13 cellular contexts compared by ENCODE assay signal in the genomic region with DNA sequence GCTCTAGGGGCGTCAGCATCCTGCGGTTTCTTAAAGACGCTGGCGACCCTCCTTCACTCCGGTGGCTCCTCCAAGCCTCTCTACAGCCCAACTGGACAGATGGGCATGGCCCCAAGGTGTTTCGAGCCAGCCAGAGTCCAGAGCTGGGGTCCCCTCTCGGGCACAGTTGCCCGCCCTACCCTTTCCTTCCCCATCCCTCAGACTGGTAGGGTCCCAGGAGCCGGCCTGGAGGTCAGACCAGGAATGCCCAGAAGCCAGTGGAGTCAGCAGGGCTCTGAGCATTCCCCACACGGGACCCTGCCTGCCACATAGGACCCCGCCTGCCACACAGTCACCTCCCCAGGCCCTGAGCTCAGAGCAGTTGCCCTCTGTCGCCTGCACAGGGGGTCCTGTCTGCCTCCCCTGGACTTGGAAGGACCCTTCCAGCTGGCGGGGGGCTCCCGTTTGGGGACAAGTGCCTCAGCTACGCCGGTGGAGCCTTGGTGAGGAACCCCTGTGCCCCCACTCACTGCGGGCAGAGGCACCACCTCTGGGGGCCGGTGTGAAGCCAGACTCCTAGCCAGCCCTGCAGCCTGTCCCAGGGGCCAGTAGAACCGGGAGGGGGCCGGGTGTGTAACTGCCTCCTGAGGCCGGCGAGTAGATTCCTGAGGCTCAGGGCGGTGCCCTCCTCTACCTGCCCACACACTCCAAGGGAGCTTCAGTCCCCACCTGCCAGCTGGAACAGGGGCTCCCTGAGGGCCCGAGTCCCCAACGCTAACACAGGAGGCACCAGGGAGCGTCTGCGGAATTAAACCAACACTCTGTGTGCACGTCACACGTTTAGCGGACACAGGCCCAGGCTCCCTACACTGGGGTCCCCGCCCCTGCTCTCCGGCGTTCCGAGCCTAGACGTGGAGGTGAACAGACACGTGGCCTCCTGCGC. TPM values are rescaled to one million over a fixed set of nuclear protein-coding genes. Genes with fewer than 3 reads are reported as not detected.
DNase-seq lines count a peak whose midpoint lies in the region; ATAC-seq, FAIRE-seq and TF ChIP-seq lines count a peak whose summit lies in the region.
"Had no signal": no experiment of that assay in that cellular context is flagged by ENCODE, and none has a peak within 500 bp of the region (broad histone marks: within the 10 kb centered on the region; RNA-seq: fewer than 3 reads in every experiment).

No MANE protein-coding gene starts in this region.

- peak overlapping the region; percentile 99 for H2BK20ac ChIP-seq in IMR-90 (ENCODE audit: low read depth, low read length)

- peak overlapping the region; percentile 90 for H3K14ac ChIP-seq in IMR-90 (replicated peaks; ENCODE audit: low read depth, low read length)

- H3K23ac ChIP-seq in IMR-90 (ENCODE audit: low read depth, low read length) = peak overlapping the region; percentile 88

- WGBS in IMR-90 (ENCODE audit: extremely low coverage in 2 of 2, insufficient read length in 1 of 2), 2 experiments = 79% methylated on average over 10 of the region's 37 CpGs; no CpG with 5 or more reads in 1 of the 2 experiments
- 68 to 80% methylated on average over 17 to 34 of the region's 37 CpGs for WGBS in upper lobe of left lung, 2 donors

- H3K9me3 ChIP-seq in IMR-90 (ENCODE audit: control insufficient read depth, insufficient read depth, low read length) = no peaks in the 10 kb centered on the region
- H3K9me3 ChIP-seq in astrocyte (ENCODE audit: insufficient read depth, low read depth, low read length) = no peaks in the 10 kb centered on the region
- peaks cover 0 to 3% of the 10 kb centered on the region in 2 donors for H3K9me3 ChIP-seq in left lung
- peaks cover 0 to 4% (median 0%) of the 10 kb centered on the region in 4 donors for H3K9me3 ChIP-seq in upper lobe of left lung
- H3K9me3 ChIP-seq: uterus had no signal

- no peak for FAIRE-seq in astrocyte (lab: Jason Lieb, UNC)

- H3K4me2 ChIP-seq in IMR-90 (ENCODE audit: low read depth, low read length) (no peak overlapping the region), astrocyte (ENCODE audit: low read length) (peak overlapping the region; percentile 73)

- DNase-seq in IMR-90 (no peak), astrocyte (ENCODE audit: low read depth) (no peak), left lung (peak; percentile 68 to 80), upper lobe of left lung (peak; percentile 55 to 71)
- DNase-seq in effector CD8-positive, alpha-beta T cell (lab: John Stamatoyannopoulos, UW) = no peak
- DNase-seq: activated T-cell treated with anti-CD3 and anti-CD28 coated beads for 4 hours, DMS153, KBM-7, NCI-H2081 treated with DMSO at 0.1 percent for 48 hours had no signal

- peaks cover 26% of the 10 kb centered on the region for H3K4me1 Mint-ChIP-seq in astrocyte (ENCODE audit: low read depth, unreplicated experiment)

- H4K5ac ChIP-seq in IMR-90 (ENCODE audit: low read depth, low read length) = peak overlapping the region; percentile 90

- H3K27ac ChIP-seq in IMR-90 (ENCODE audit: insufficient read depth, low read length) = peak overlapping the region; percentile 77
- peak overlapping the region; percentile 84 for H3K27ac ChIP-seq in astrocyte (ENCODE audit: low read depth, low read length)
- H3K27ac ChIP-seq in left lung = peak overlapping the region; percentile 64 to 77
- peak overlapping the region; percentile 65 to 81 (median 72) for H3K27ac ChIP-seq in upper lobe of left lung

- H3K79me1 ChIP-seq in IMR-90 (ENCODE audit: low read depth in 1 of 2, low read length in 2 of 2) = 0 out of 4 replicates have a peak, but pooled peaks cover 0 to 6% of the 10 kb centered on the region in 2 experiments

- H3K79me2 ChIP-seq in astrocyte (ENCODE audit: insufficient read depth, low read length) = no peaks in the 10 kb centered on the region

- TF ChIP-seq CTCF in IMR-90 (conservative IDR thresholded peaks at IDR 0.05; ENCODE audit: low read depth, low read length) (no peak), astrocyte (IDR thresholded peaks at IDR 0.05; ENCODE audit: insufficient read depth, low read depth, low read length) (no peak), left lung (IDR thresholded peaks at IDR 0.05) (no peak), upper lobe of left lung (IDR thresholded peaks at IDR 0.05) (no peak)

- peak overlapping the region; percentile 86; the same call in 1 of the 2 replicates for H3K56ac ChIP-seq in IMR-90 (ENCODE audit: extremely low read depth, insufficient read depth, low read length)

- TF ChIP-seq EP300 in upper lobe of left lung (IDR thresholded peaks at IDR 0.05) = no peak

- H3K36me3 Mint-ChIP-seq in astrocyte (ENCODE audit: low read depth, unreplicated experiment) = no peaks in the 10 kb centered on the region
- H3K36me3 Mint-ChIP-seq: brain had no signal

- H3K18ac ChIP-seq in IMR-90 (ENCODE audit: low read depth, low read length) = peak overlapping the region; percentile 86

- peak overlapping the region; percentile 98 for H2BK120ac ChIP-seq in IMR-90 (ENCODE audit: low read depth, low read length)

- BruUV-seq in IMR-90 (replicated peaks; lab: Mats Ljungman, UMichigan) = no TSS peak

- H2BK5ac ChIP-seq in IMR-90 (ENCODE audit: low read depth, low read length, poor library complexity, severe bottlenecking) = peak overlapping the region; percentile 89

- dilution Hi-C loops in IMR-90 (cut with HindIII; ENCODE audit: low sequenced_read_pairs, unreplicated experiment) = no loop called here

- H3K27me3 ChIP-seq in IMR-90 (ENCODE audit: control insufficient read depth, insufficient read depth, low read length) (peaks cover 2% of the 10 kb centered on the region; the same call in 1 of the 2 replicates), astrocyte (ENCODE audit: insufficient read depth, low read length) (no peaks in the 10 kb centered on the region), left lung (no peaks in the 10 kb centered on the region), upper lobe of left lung (no peaks in the 10 kb centered on the region)
- H3K27me3 ChIP-seq: uterus had no signal

- peaks cover 36% of the 10 kb centered on the region for H3K4me1 ChIP-seq in IMR-90 (ENCODE audit: control insufficient read depth, insufficient read depth, low read length)
- peaks cover 50% of the 10 kb centered on the region for H3K4me1 ChIP-seq in astrocyte (ENCODE audit: insufficient read depth, low read length)
- peaks cover 14 to 15% of the 10 kb centered on the region in 2 donors for H3K4me1 ChIP-seq in left lung
- peaks cover 14 to 21% (median 17%) of the 10 kb centered on the region in 4 donors for H3K4me1 ChIP-seq in upper lobe of left lung

- intact Hi-C loops in IMR-90 (cut with micrococcal nuclease) = loop anchor here (5.0 kb wide), 1 partner anchor 128 kb away; no protein-coding TSS in a partner anchor
- intact Hi-C loops in left lung (cut with DNase I) = no loop called here

- H2AK9ac ChIP-seq in IMR-90 (replicated peaks; ENCODE audit: low read depth, low read length, poor library complexity) = peak overlapping the region; percentile 99

- peak overlapping the region; percentile 86 for H3K27ac Mint-ChIP-seq in astrocyte (ENCODE audit: unreplicated experiment)

- ATAC-seq in IMR-90 (ENCODE audit: low read depth) (no peak; the same call in 1 of the 2 replicates), left lung (peak; percentile 74), upper lobe of left lung (ENCODE audit: low FRiP score in 2 of 2) (peak in 1 of 2 donors; percentile 68), HG03378 (IDR thresholded peaks at IDR 0.05; ENCODE audit: unreplicated experiment) (no peak), HG02981 (IDR thresholded peaks at IDR 0.05; ENCODE audit: unreplicated experiment) (no peak)

- peaks cover 22% of the 10 kb centered on the region for H3K9me1 ChIP-seq in IMR-90 (ENCODE audit: insufficient read depth, low read length)

- H3K4me3 ChIP-seq in IMR-90 (ENCODE audit: insufficient read depth, low read depth, low read length) = no peak overlapping the region
- H3K4me3 ChIP-seq in astrocyte (ENCODE audit: insufficient read depth, low read depth, low read length) = no peak overlapping the region
- H3K4me3 ChIP-seq in left lung = no peak overlapping the region
- H3K4me3 ChIP-seq in upper lobe of left lung = peak overlapping the region in 1 of 4 donors; percentile 0
- H3K4me3 ChIP-seq: uterus had no signal

- peak overlapping the region; percentile 99 for H3K4ac ChIP-seq in IMR-90 (ENCODE audit: low read depth, low read length)

- no peak for TF ChIP-seq RAD21 in IMR-90 (IDR thresholded peaks at IDR 0.05; ENCODE audit: low read length)

- H3K9me3 Mint-ChIP-seq in astrocyte (ENCODE audit: unreplicated experiment) = peaks cover 3% of the 10 kb centered on the region

- H4K20me1 ChIP-seq in IMR-90 (ENCODE audit: insufficient read depth, low read length) (no peaks in the 10 kb centered on the region), astrocyte (ENCODE audit: insufficient read depth, low read length) (no peaks in the 10 kb centered on the region)

- no peak overlapping the region for H3K4me3 Mint-ChIP-seq in astrocyte (ENCODE audit: unreplicated experiment)
- H3K4me3 Mint-ChIP-seq: brain had no signal

- POLR2A ChIA-PET in IMR-90 (lab: Charles Lee; ENCODE audit: unreplicated experiment) = no interaction called here

- peak overlapping the region; percentile 86 to 98 for H4K8ac ChIP-seq in IMR-90 (ENCODE audit: low read depth in 2 of 2, low read length in 2 of 2)

- in situ Hi-C loops in IMR-90 (cut with MboI; ENCODE audit: low sequenced_read_pairs) = loop anchor here (10.0 kb wide), 1 partner anchor 336 kb away; a partner anchor contains a TSS

- H3K9ac ChIP-seq in IMR-90 (ENCODE audit: low read depth, low read length) (0 out of 2 replicates have a peak overlapping the region, but pooled peaks have one; percentile 36), astrocyte (ENCODE audit: low read length) (peak overlapping the region; percentile 71)

- no peaks in the 10 kb centered on the region for H3K36me3 ChIP-seq in IMR-90 (ENCODE audit: control insufficient read depth, insufficient read depth, low read length)
- no peaks in the 10 kb centered on the region for H3K36me3 ChIP-seq in astrocyte (ENCODE audit: insufficient read depth, low read length)
- H3K36me3 ChIP-seq in left lung = no peaks in the 10 kb centered on the region
- H3K36me3 ChIP-seq in upper lobe of left lung = no peaks in the 10 kb centered on the region
- H3K36me3 ChIP-seq: uterus had no signal

- peak overlapping the region; percentile 82; the same call in 2 of the 3 replicates for H2BK15ac ChIP-seq in IMR-90 (ENCODE audit: low read depth, low read length)

- H4K91ac ChIP-seq in IMR-90 (ENCODE audit: insufficient read depth, low read depth, low read length) = peak overlapping the region; percentile 99

- peaks cover 6% of the 10 kb centered on the region for H3K27me3 Mint-ChIP-seq in astrocyte (ENCODE audit: low read depth, unreplicated experiment)

- no peak for TF ChIP-seq POLR2A in IMR-90 (IDR thresholded peaks at IDR 0.05; ENCODE audit: low read depth, low read length)
- peak in 1 of 4 donors; percentile 27 for TF ChIP-seq POLR2A in upper lobe of left lung (IDR thresholded peaks at IDR 0.05)

- H2AFZ ChIP-seq in IMR-90 (replicated peaks; ENCODE audit: low read length, poor library complexity) = peak overlapping the region; percentile 87
- no peak overlapping the region for H2AFZ ChIP-seq in astrocyte (ENCODE audit: low read depth, low read length)

- CTCF ChIA-PET in IMR-90 (lab: Yijun Ruan, JAX) = interaction anchor here (0.6 kb wide), 1 partner anchor 30 kb away, joined by 3 read pairs; no protein-coding TSS in a partner anchor

- peak overlapping the region; percentile 98 for H2AK5ac ChIP-seq in IMR-90 (ENCODE audit: low read depth, low read length)

RNA-seq across cellular contexts. Expression of a gene that starts 19.4 kb away (rescaled TPM):
- total RNA-seq in IMR-90 (2012; rRNA removed) = 3.8 and 4.7 TPM in 2 replicates
- polyA plus RNA-seq in IMR-90 (2012; rRNA removed) = 3.3 and 4.7 TPM in 2 replicates
- 2.9 and 3.2 TPM in 2 replicates for polyA plus RNA-seq in IMR-90 (2012; cell fraction: cytosol; rRNA removed)
- 9.1 and 10.4 TPM in 2 replicates for polyA plus RNA-seq in IMR-90 (2012; cell fraction: nucleus; rRNA removed; ENCODE audit: low replicate concordance)
- total RNA-seq in astrocyte = 47.1 and 52.9 TPM in 2 replicates
- 10 to 100 TPM; 29.1 to 69.4 TPM for total RNA-seq in left lung
- total RNA-seq in upper lobe of left lung = 10 to 100 TPM; 23.0 to 73.3 (median 44.6) TPM

Comparison
In these comparisons a context has a peak if more than half of its experiments do, and no peak if none do; other contexts are left out.
1. DNase-seq: peak in left lung (2 of 2) and upper lobe of left lung (2 of 2); none in IMR-90 (single experiment), astrocyte (single experiment) and effector CD8-positive, alpha-beta T cell (single experiment).
2. Peak in every context shown above with its lines, with median percentiles within 50 percentile points of each other: H3K27ac ChIP-seq.